In the genomic region with DNA sequence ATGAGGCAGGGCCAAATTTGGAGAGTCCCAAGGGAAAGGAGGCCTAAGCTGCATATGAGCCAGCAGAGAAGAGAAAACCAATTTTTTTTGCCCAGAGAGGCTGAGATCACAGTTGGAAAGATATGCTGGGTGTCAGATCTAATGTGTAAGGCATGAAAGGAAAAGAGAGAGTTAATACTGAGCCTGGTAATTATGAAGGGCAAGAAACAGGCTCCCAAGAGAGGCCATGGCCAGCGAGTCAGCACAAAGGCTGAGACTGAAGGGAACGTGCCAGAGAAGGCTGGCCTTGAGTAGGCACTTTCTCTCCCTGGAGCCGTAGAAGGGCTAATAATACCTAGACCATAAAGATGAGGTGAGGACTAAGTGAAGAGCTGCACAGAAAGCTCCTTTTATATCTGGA, we compare ENCODE assay signal across 20 cellular contexts. TPM values are rescaled to one million over a fixed set of nuclear protein-coding genes. Genes with fewer than 3 reads are reported as not detected.
"Had no signal": no experiment of that assay in that cellular context is flagged by ENCODE, and none has a peak within 500 bp of the region (broad histone marks: within the 10 kb centered on the region; RNA-seq: fewer than 3 reads in every experiment).

No MANE protein-coding gene starts in this region.

- H3K27me3 ChIP-seq: colonic mucosa, neural progenitor cell, ovary, right atrium auricular region, suprapubic skin, transverse colon had no signal

- H3K9me3 ChIP-seq: colonic mucosa, heart right ventricle, ovary, right atrium auricular region, suprapubic skin, transverse colon had no signal

- H3K4me3 Mint-ChIP-seq: endodermal cell, mesothelial cell of epicardium, natural killer cell, neural progenitor cell had no signal

- H3K4me1 Mint-ChIP-seq: mesothelial cell of epicardium, natural killer cell had no signal

- ATAC-seq: heart right ventricle; left lobe of liver; natural killer cell; stimulated activated naive CD8-positive, alpha-beta T cell treated with anti-CD3 and anti-CD28 coated beads, Interleukin-15, Interleukin-2, amounts not matched to agents 100 U/mL and 50 U/mL, for 24 hours had no signal

- H3K27ac ChIP-seq: colonic mucosa, heart right ventricle, neural progenitor cell, ovary, right atrium auricular region, suprapubic skin, transverse colon had no signal

- H3K36me3 Mint-ChIP-seq: mesothelial cell of epicardium, natural killer cell, neural progenitor cell had no signal

- H3K4me3 ChIP-seq: colonic mucosa, heart right ventricle, neural progenitor cell, ovary, right atrium auricular region, suprapubic skin, transverse colon had no signal

- H3K9me3 Mint-ChIP-seq: endodermal cell, mesothelial cell of epicardium, neural progenitor cell had no signal

- H3K4me1 ChIP-seq: colonic mucosa, heart right ventricle, right atrium auricular region, suprapubic skin, transverse colon had no signal

- H3K36me3 ChIP-seq: colonic mucosa, heart right ventricle, neural progenitor cell, ovary, right atrium auricular region, suprapubic skin, transverse colon had no signal

- H3K27ac Mint-ChIP-seq: endodermal cell, mesothelial cell of epicardium, natural killer cell, neural progenitor cell had no signal

- DNase-seq: colonic mucosa; effector CD4-positive, alpha-beta T cell; endodermal cell; erythroblast; heart right ventricle; islet precursor cell; natural killer cell; nucleus accumbens; ovary; small intestine; stimulated activated CD4-positive, alpha-beta T cell treated with anti-CD3 and anti-CD28 coated beads, Interleukin-12 subunit alpha, Interleukin-12 subunit beta, amount 100 ng/mL, for 4 hours; stimulated activated naive CD8-positive, alpha-beta T cell treated with anti-CD3 and anti-CD28 coated beads, Interleukin-15, Interleukin-2, amounts not matched to agents 100 U/mL and 50 U/mL, for 24 hours; transverse colon had no signal

RNA-seq across cellular contexts. Expression of a gene that starts 31.8 kb away (rescaled TPM):
- total RNA-seq: endothelial cell of umbilical vein, fibroblast of lung had no signal
- polyA plus RNA-seq: endothelial cell of umbilical vein had no signal
